Comparison of ENCODE assay signal across 29 cellular contexts in genomic region chr7:106199813-106200364, GRCh38.
DNase-seq lines count a peak whose midpoint lies in the region; ATAC-seq lines count a peak whose summit lies in the region.
"Had no signal": no experiment of that assay in that cellular context is flagged by ENCODE, and none has a peak within 500 bp of the region (broad histone marks: within the 10 kb centered on the region; RNA-seq: fewer than 3 reads in every experiment).

No MANE protein-coding gene starts in this region.

- peaks cover 2 to 7% (median 2%) of the 10 kb centered on the region in 3 donors for H3K4me1 ChIP-seq in skeletal muscle tissue (ENCODE audit: control insufficient read depth in 3 of 3, insufficient read depth in 3 of 3, low read length in 3 of 3)
- H3K4me1 ChIP-seq: Peyer's patch had no signal

- no peak overlapping the region for H3K27ac Mint-ChIP-seq in activated CD4-positive, alpha-beta memory T cell treated with anti-CD3 and anti-CD28 coated beads, Interleukin-2, amount 10 ng/mL, durations not matched to agents 7 days and 5 days
- H3K27ac Mint-ChIP-seq: activated CD4-positive, alpha-beta memory T cell treated with anti-CD3 and anti-CD28 coated beads for 36 hours; brain; CD8-positive, alpha-beta memory T cell; GM23338; mesothelial cell of epicardium; naive thymus-derived CD4-positive, alpha-beta T cell; progenitor cell of endocrine pancreas; stimulated activated effector memory CD8-positive, alpha-beta T cell treated with anti-CD3 and anti-CD28 coated beads, Interleukin-12 subunit alpha, Interleukin-12 subunit beta, amount 100 ng/mL, for 72 hours; type B pancreatic cell had no signal

- DNase-seq in OCI-M1 (lab: John Stamatoyannopoulos, UW) (peak; percentile 39), amniotic epithelial cell (ENCODE audit: low read depth) (peak; percentile 40), left lobe of liver (ENCODE audit: low spot score) (no peak), T-helper 2 cell (no peak)
- no peak for DNase-seq in activated CD4-positive, alpha-beta memory T cell treated with anti-CD3 and anti-CD28 coated beads, Interleukin-2, amount 10 ng/mL, durations not matched to agents 7 days and 5 days
- DNase-seq: activated CD4-positive, alpha-beta memory T cell treated with anti-CD3 and anti-CD28 coated beads for 36 hours; activated CD4-positive, alpha-beta T cell treated with anti-CD3 and anti-CD28 coated beads for 1 hour; activated naive CD4-positive, alpha-beta T cell treated with anti-CD3 and anti-CD28 coated beads, Interleukin-2, amount 50 U/mL, for 16 hours; amniotic stem cell; CD8-positive, alpha-beta memory T cell; cerebellar nuclear complex; EL; IMR-90; naive thymus-derived CD4-positive, alpha-beta T cell; NCI-H1105 treated with DMSO at 0.1 percent for 48 hours; NCI-H2029; NCI-H524 treated with DMSO at 0.1 percent for 48 hours; Peyer's patch; SW 1271 had no signal

- peak overlapping the region in 1 of 3 donors; percentile 19 for H3K9ac ChIP-seq in skeletal muscle tissue (ENCODE audit: low read depth in 1 of 3, low read length in 3 of 3)

- no peaks in the 10 kb centered on the region for H3K4me1 Mint-ChIP-seq in activated CD4-positive, alpha-beta memory T cell treated with anti-CD3 and anti-CD28 coated beads, Interleukin-2, amount 10 ng/mL, durations not matched to agents 7 days and 5 days
- H3K4me1 Mint-ChIP-seq: brain; CD8-positive, alpha-beta memory T cell; GM23338; mesothelial cell of epicardium; naive thymus-derived CD4-positive, alpha-beta T cell; stimulated activated effector memory CD8-positive, alpha-beta T cell treated with anti-CD3 and anti-CD28 coated beads, Interleukin-12 subunit alpha, Interleukin-12 subunit beta, amount 100 ng/mL, for 72 hours had no signal

- H3K4me3 Mint-ChIP-seq in activated CD4-positive, alpha-beta memory T cell treated with anti-CD3 and anti-CD28 coated beads, Interleukin-2, amount 10 ng/mL, durations not matched to agents 7 days and 5 days = no peak overlapping the region
- H3K4me3 Mint-ChIP-seq: activated CD4-positive, alpha-beta memory T cell treated with anti-CD3 and anti-CD28 coated beads for 36 hours; brain; CD8-positive, alpha-beta memory T cell; GM23338; mesothelial cell of epicardium; naive thymus-derived CD4-positive, alpha-beta T cell; stimulated activated effector memory CD8-positive, alpha-beta T cell treated with anti-CD3 and anti-CD28 coated beads, Interleukin-12 subunit alpha, Interleukin-12 subunit beta, amount 100 ng/mL, for 72 hours; type B pancreatic cell had no signal

- H3K4me3 ChIP-seq in skeletal muscle tissue (ENCODE audit: low read length in 3 of 3) = no peak overlapping the region
- H3K4me3 ChIP-seq: GM23338, Peyer's patch had no signal

- CTCF ChIA-PET in activated CD4-positive, alpha-beta memory T cell treated with anti-CD3 and anti-CD28 coated beads, Interleukin-2, amount 10 ng/mL, durations not matched to agents 7 days and 5 days (lab: Charles Lee) = interaction anchor here (0.8 to 2.0 kb wide), 3 partner anchors 23 to 262 kb away, joined by 3 to 7 read pairs (median 3); no protein-coding TSS in a partner anchor

- no peaks in the 10 kb centered on the region for H3K9me3 Mint-ChIP-seq in activated CD4-positive, alpha-beta memory T cell treated with anti-CD3 and anti-CD28 coated beads, Interleukin-2, amount 10 ng/mL, durations not matched to agents 7 days and 5 days
- H3K9me3 Mint-ChIP-seq: activated CD4-positive, alpha-beta memory T cell treated with anti-CD3 and anti-CD28 coated beads for 36 hours; CD8-positive, alpha-beta memory T cell; GM23338; stimulated activated effector memory CD8-positive, alpha-beta T cell treated with anti-CD3 and anti-CD28 coated beads, Interleukin-12 subunit alpha, Interleukin-12 subunit beta, amount 100 ng/mL, for 72 hours; type B pancreatic cell had no signal

- no peaks in the 10 kb centered on the region for H3K36me3 Mint-ChIP-seq in activated CD4-positive, alpha-beta memory T cell treated with anti-CD3 and anti-CD28 coated beads, Interleukin-2, amount 10 ng/mL, durations not matched to agents 7 days and 5 days (ENCODE audit: low read depth)
- H3K36me3 Mint-ChIP-seq: activated CD4-positive, alpha-beta memory T cell treated with anti-CD3 and anti-CD28 coated beads for 36 hours; brain; CD8-positive, alpha-beta memory T cell; mesothelial cell of epicardium; naive thymus-derived CD4-positive, alpha-beta T cell; stimulated activated effector memory CD8-positive, alpha-beta T cell treated with anti-CD3 and anti-CD28 coated beads, Interleukin-12 subunit alpha, Interleukin-12 subunit beta, amount 100 ng/mL, for 72 hours; type B pancreatic cell had no signal

- ATAC-seq in left lobe of liver = peak; percentile 34
- ATAC-seq in HG02571 (IDR thresholded peaks at IDR 0.05; ENCODE audit: unreplicated experiment) = no peak
- no peak for ATAC-seq in HG02798 (IDR thresholded peaks at IDR 0.05; ENCODE audit: poor library complexity, unreplicated experiment)
- ATAC-seq: GM23338; naive thymus-derived CD4-positive, alpha-beta T cell; stimulated activated effector memory CD8-positive, alpha-beta T cell treated with anti-CD3 and anti-CD28 coated beads, Interleukin-12 subunit alpha, Interleukin-12 subunit beta, amount 100 ng/mL, for 72 hours had no signal

- H3K27ac ChIP-seq in skeletal muscle tissue (ENCODE audit: low read depth, low read length) = peak overlapping the region; percentile 48
- H3K27ac ChIP-seq: neutrophil, Peyer's patch had no signal

- no peaks in the 10 kb centered on the region for H3K27me3 ChIP-seq in skeletal muscle tissue (ENCODE audit: control insufficient read depth in 3 of 3, insufficient read depth in 3 of 3, low read length in 3 of 3)
- H3K27me3 ChIP-seq: Peyer's patch had no signal

- H3K9me3 ChIP-seq in skeletal muscle tissue (ENCODE audit: control insufficient read depth in 3 of 3, low read length in 3 of 3) = no peaks in the 10 kb centered on the region
- H3K9me3 ChIP-seq: neutrophil, Peyer's patch had no signal

- peaks cover 25% of the 10 kb centered on the region for H3K27me3 Mint-ChIP-seq in activated CD4-positive, alpha-beta memory T cell treated with anti-CD3 and anti-CD28 coated beads, Interleukin-2, amount 10 ng/mL, durations not matched to agents 7 days and 5 days
- H3K27me3 Mint-ChIP-seq: progenitor cell of endocrine pancreas had no signal

- H3K36me3 ChIP-seq in skeletal muscle tissue (ENCODE audit: control insufficient read depth in 3 of 3, insufficient read depth in 3 of 3, low read length in 3 of 3) = no peaks in the 10 kb centered on the region
- H3K36me3 ChIP-seq: neutrophil, Peyer's patch had no signal

- POLR2A ChIA-PET in activated CD4-positive, alpha-beta memory T cell treated with anti-CD3 and anti-CD28 coated beads, Interleukin-2, amount 10 ng/mL, durations not matched to agents 7 days and 5 days (lab: Charles Lee) = no interaction called here

Comparison
In these comparisons a context has a peak if more than half of its experiments do, and no peak if none do; other contexts are left out.
1. DNase-seq: peak in OCI-M1 (single experiment) and amniotic epithelial cell (single experiment); none in left lobe of liver (single experiment), activated CD4-positive, alpha-beta memory T cell treated with anti-CD3 and anti-CD28 coated beads, Interleukin-2, amount 10 ng/mL, durations not matched to agents 7 days and 5 days (single experiment) and T-helper 2 cell (0 of 5).